Comparison of ENCODE assay signal across 8 cellular contexts in the genomic region with DNA sequence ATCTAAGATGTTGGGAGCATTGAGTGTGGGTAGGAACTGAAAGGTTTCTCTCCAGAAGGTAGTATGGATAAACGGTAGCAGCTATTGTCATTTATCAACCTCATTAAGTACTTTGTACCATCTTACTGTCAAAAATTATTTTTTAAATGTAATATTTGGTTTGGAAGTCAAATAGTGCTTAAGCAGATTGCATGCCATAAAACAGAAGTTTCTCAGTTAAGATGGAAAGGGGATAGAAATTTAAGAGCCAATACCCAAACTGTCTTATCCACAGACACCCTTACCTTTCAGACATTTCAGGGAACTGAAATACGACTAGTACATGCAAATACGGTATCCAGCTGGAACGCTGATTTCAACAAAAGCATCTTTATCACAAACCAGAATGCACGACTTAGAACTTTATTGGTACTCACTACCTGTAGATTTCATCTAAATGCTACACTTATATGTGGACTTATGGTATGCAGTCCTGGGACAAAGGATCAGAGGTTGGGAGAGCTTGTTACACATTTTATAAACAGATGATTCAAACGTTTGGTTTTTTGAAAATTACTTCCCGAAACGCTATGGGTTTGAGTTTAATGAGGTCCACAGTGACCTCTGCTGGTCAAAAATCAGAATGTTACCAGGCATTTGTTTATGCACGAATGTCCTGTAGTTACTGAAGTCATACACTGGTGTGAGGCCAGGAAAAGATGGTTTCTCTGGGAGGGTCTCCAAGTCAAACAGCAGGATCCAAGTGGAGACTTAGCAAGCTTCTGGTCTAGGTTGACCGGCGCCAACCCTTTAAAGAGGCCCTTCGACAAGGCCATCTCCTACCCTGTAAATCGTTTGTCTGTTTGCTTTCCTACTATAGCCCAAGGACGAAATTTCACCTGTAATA. TPM values are rescaled to one million over a fixed set of nuclear protein-coding genes. Genes with fewer than 3 reads are reported as not detected.
DNase-seq lines count a peak whose midpoint lies in the region; ATAC-seq and TF ChIP-seq lines count a peak whose summit lies in the region.

No MANE protein-coding gene starts in this region.

- ATAC-seq in CD4-positive, CD25-positive, alpha-beta regulatory T cell (ENCODE audit: low read depth in 2 of 2), result no peak
- ATAC-seq in GM18870 (IDR thresholded peaks at IDR 0.05; ENCODE audit: unreplicated experiment) (peak; percentile 67), GM21528 (IDR thresholded peaks at IDR 0.05; ENCODE audit: low FRiP score, unreplicated experiment) (no peak)

- H3K9me3 Mint-ChIP-seq in CD4-positive, CD25-positive, alpha-beta regulatory T cell, result no peaks in the 10 kb centered on the region
- no peaks in the 10 kb centered on the region for H3K9me3 Mint-ChIP-seq in activated T-cell treated with anti-CD3 and anti-CD28 coated beads, Interleukin-2, amount 50 U/mL, for 24 hours

- peaks cover 3% of the 10 kb centered on the region for H3K27me3 ChIP-seq in CD4-positive, CD25-positive, alpha-beta regulatory T cell (ENCODE audit: control insufficient read depth, insufficient read depth, low read length)
- H3K27me3 ChIP-seq in HL-60 (ENCODE audit: insufficient read depth, poor library complexity, severe bottlenecking), result peaks cover 9% of the 10 kb centered on the region
- H3K27me3 ChIP-seq in neuron (ENCODE audit: insufficient read depth, low read length), result no peaks in the 10 kb centered on the region

- H3K4me3 Mint-ChIP-seq in CD4-positive, CD25-positive, alpha-beta regulatory T cell, result peak overlapping the region in 1 of 4 donors; percentile 37
- H3K4me3 Mint-ChIP-seq in activated T-cell treated with anti-CD3 and anti-CD28 coated beads, Interleukin-2, amount 50 U/mL, for 24 hours, result no peak overlapping the region

- peak overlapping the region; percentile 71 for H2AFZ ChIP-seq in neuron (ENCODE audit: low read depth, low read length)

- H3K9me3 ChIP-seq in CD4-positive, CD25-positive, alpha-beta regulatory T cell (ENCODE audit: control insufficient read depth in 2 of 2, low read length in 2 of 2), result no peaks in the 10 kb centered on the region
- no peaks in the 10 kb centered on the region for H3K9me3 ChIP-seq in neuron (ENCODE audit: low read length)

- peaks cover 7% of the 10 kb centered on the region for H3K27me3 Mint-ChIP-seq in CD4-positive, CD25-positive, alpha-beta regulatory T cell
- peaks cover 10% of the 10 kb centered on the region for H3K27me3 Mint-ChIP-seq in activated T-cell treated with anti-CD3 and anti-CD28 coated beads, Interleukin-2, amount 50 U/mL, for 24 hours

- H3K4me1 ChIP-seq in CD4-positive, CD25-positive, alpha-beta regulatory T cell (ENCODE audit: control insufficient read depth, insufficient read depth, low read length, poor library complexity, severe bottlenecking), result no peaks in the 10 kb centered on the region
- H3K4me1 ChIP-seq in neuron (ENCODE audit: insufficient read depth, low read length), result peaks cover 9% of the 10 kb centered on the region

- no peaks in the 10 kb centered on the region for H3K36me3 ChIP-seq in CD4-positive, CD25-positive, alpha-beta regulatory T cell (ENCODE audit: control insufficient read depth, insufficient read depth, low read length)
- no peaks in the 10 kb centered on the region for H3K36me3 ChIP-seq in neuron (ENCODE audit: insufficient read depth, low read length)

- H3K27ac ChIP-seq in CD4-positive, CD25-positive, alpha-beta regulatory T cell (ENCODE audit: insufficient read depth, low read length, poor library complexity, severe bottlenecking), result no peak overlapping the region
- H3K27ac ChIP-seq in HL-60 (replicated peaks), result no peak overlapping the region

- no peaks in the 10 kb centered on the region for H3K36me3 Mint-ChIP-seq in CD4-positive, CD25-positive, alpha-beta regulatory T cell
- H3K36me3 Mint-ChIP-seq in activated T-cell treated with anti-CD3 and anti-CD28 coated beads, Interleukin-2, amount 50 U/mL, for 24 hours (ENCODE audit: low read depth), result no peaks in the 10 kb centered on the region

- peak; percentile 62 for TF ChIP-seq CTCF in HL-60 (IDR thresholded peaks at IDR 0.05; ENCODE audit: insufficient read depth, low read length)

- no peak overlapping the region for H3K27ac Mint-ChIP-seq in CD4-positive, CD25-positive, alpha-beta regulatory T cell
- H3K27ac Mint-ChIP-seq in activated T-cell treated with anti-CD3 and anti-CD28 coated beads, Interleukin-2, amount 50 U/mL, for 24 hours, result no peak overlapping the region

- peaks cover 0 to 7% (median 1%) of the 10 kb centered on the region in 4 donors for H3K4me1 Mint-ChIP-seq in CD4-positive, CD25-positive, alpha-beta regulatory T cell
- peaks cover 7% of the 10 kb centered on the region for H3K4me1 Mint-ChIP-seq in activated T-cell treated with anti-CD3 and anti-CD28 coated beads, Interleukin-2, amount 50 U/mL, for 24 hours (ENCODE audit: low read depth)

- no peak overlapping the region for H3K4me3 ChIP-seq in CD4-positive, CD25-positive, alpha-beta regulatory T cell (ENCODE audit: low read depth, low read length)
- no peak overlapping the region for H3K4me3 ChIP-seq in HL-60 (replicated peaks; ENCODE audit: insufficient read depth, low read length)
- no peak overlapping the region for H3K4me3 ChIP-seq in neuron (ENCODE audit: low read length)

- peak; percentile 4 to 69 (median 38) for DNase-seq in CD4-positive, CD25-positive, alpha-beta regulatory T cell
- peak; percentile 24 to 65 for DNase-seq in HL-60 (ENCODE audit: low read depth in 1 of 2, low spot score in 1 of 2)
- peak; percentile 76 for DNase-seq in NCI-H748 (lab: John Stamatoyannopoulos, UW; ENCODE audit: unreplicated experiment)
- DNase-seq in activated T-cell treated with anti-CD3 and anti-CD28 coated beads, Interleukin-2, amount 50 U/mL, for 24 hours, result peak; percentile 30
- DNase-seq in fibroblast of the conjunctiva (ENCODE audit: low read depth), result peak; percentile 83

RNA-seq across cellular contexts. Expression of a gene that starts 45.7 kb away (rescaled TPM):
- 60.3 TPM for total RNA-seq in CD4-positive, CD25-positive, alpha-beta regulatory T cell
- 100 to 1,000 TPM; 109 to 124 (median 117) TPM for polyA plus RNA-seq in CD4-positive, CD25-positive, alpha-beta regulatory T cell

Comparison
In these comparisons a context has a peak if more than half of its experiments do, and no peak if none do; other contexts are left out.
1. DNase-seq: peak in every context shown above with its lines; median percentile 83 in fibroblast of the conjunctiva; 76 in NCI-H748; 44 in HL-60; 38 in CD4-positive, CD25-positive, alpha-beta regulatory T cell; 30 in activated T-cell treated with anti-CD3 and anti-CD28 coated beads, Interleukin-2, amount 50 U/mL, for 24 hours.